ENCODE assay signal across 9 cellular contexts in genomic region chr5:10552183-10553143, GRCh38. TPM values are rescaled to one million over a fixed set of nuclear protein-coding genes. Genes with fewer than 3 reads are reported as not detected.
DNase-seq lines count a peak whose midpoint lies in the region; ATAC-seq, FAIRE-seq and TF ChIP-seq lines count a peak whose summit lies in the region.
"Had no signal": no experiment of that assay in that cellular context is flagged by ENCODE, and none has a peak within 500 bp of the region (broad histone marks: within the 10 kb centered on the region; RNA-seq: fewer than 3 reads in every experiment).

No MANE protein-coding gene starts in this region.

- ATAC-seq in right cardiac atrium = peak in 1 of 2 donors; percentile 22
- no peak for ATAC-seq in Right ventricle myocardium superior (ENCODE audit: poor library complexity)
- peak; percentile 65 for ATAC-seq in HG03521 (IDR thresholded peaks at IDR 0.05; ENCODE audit: unreplicated experiment)
- ATAC-seq in central memory CD8-positive, alpha-beta T cell (replicated peaks; ENCODE audit: extremely low read depth, poor library complexity, severe bottlenecking) = peak; percentile 19

- peaks cover 34% of the 10 kb centered on the region for H3K27me3 Mint-ChIP-seq in central memory CD8-positive, alpha-beta T cell
- peaks cover 27% of the 10 kb centered on the region for H3K27me3 Mint-ChIP-seq in type B pancreatic cell

- in situ Hi-C loops in HAP-1 (cut with MboI; ENCODE audit: low sequenced_read_pairs) = no loop called here

- H3K4me1 Mint-ChIP-seq in central memory CD8-positive, alpha-beta T cell = peaks cover 14% of the 10 kb centered on the region
- H3K4me1 Mint-ChIP-seq in type B pancreatic cell (ENCODE audit: unreplicated experiment) = peaks cover 17% of the 10 kb centered on the region

- H3K4me3 ChIP-seq in right cardiac atrium (ENCODE audit: low read length) (no peak overlapping the region), HAP-1 (no peak overlapping the region)

- peaks cover 4% of the 10 kb centered on the region for H3K4me1 ChIP-seq in right cardiac atrium (ENCODE audit: control insufficient read depth, insufficient read depth, low read length)
- H3K4me1 ChIP-seq in HAP-1 = peaks cover 10% of the 10 kb centered on the region

- 88% methylated on average over 14 of the region's 14 CpGs for WGBS in right cardiac atrium

- no peak for FAIRE-seq in frontal cortex (lab: Jason Lieb, UNC)
- FAIRE-seq: colon had no signal

- H3K27ac ChIP-seq in right cardiac atrium (ENCODE audit: low read length) = peak overlapping the region; percentile 19

- H3K4me3 Mint-ChIP-seq in central memory CD8-positive, alpha-beta T cell = no peak overlapping the region
- no peak overlapping the region for H3K4me3 Mint-ChIP-seq in type B pancreatic cell

- DNase-seq in right cardiac atrium = no peak
- DNase-seq in Right ventricle myocardium superior = no peak
- DNase-seq in central memory CD8-positive, alpha-beta T cell (ENCODE audit: low spot score in 2 of 2) = no peak
- DNase-seq in type B pancreatic cell (ENCODE audit: extremely low spot score, unreplicated experiment) = no peak
- no peak for DNase-seq in HAP-1 (ENCODE audit: low spot score in 2 of 2)
- DNase-seq in NCI-H69 (lab: John Stamatoyannopoulos, UW) = no peak
- DNase-seq in frontal cortex (ENCODE audit: low spot score in 2 of 2) = no peak

- H3K9me3 Mint-ChIP-seq in central memory CD8-positive, alpha-beta T cell = no peaks in the 10 kb centered on the region
- no peaks in the 10 kb centered on the region for H3K9me3 Mint-ChIP-seq in type B pancreatic cell

- H3K36me3 Mint-ChIP-seq in central memory CD8-positive, alpha-beta T cell (ENCODE audit: insufficient read depth) = no peaks in the 10 kb centered on the region
- H3K36me3 Mint-ChIP-seq in type B pancreatic cell = no peaks in the 10 kb centered on the region

- H3K9me3 ChIP-seq in right cardiac atrium (ENCODE audit: control insufficient read depth, low read length) = peaks cover 8% of the 10 kb centered on the region
- no peaks in the 10 kb centered on the region for H3K9me3 ChIP-seq in HAP-1

- intact Hi-C loops in right cardiac atrium (cut with DNase I) (no loop called here), Right ventricle myocardium superior (cut with DNase I) (no loop called here)

- H3K36me3 ChIP-seq in HAP-1 (replicated peaks) = no peaks in the 10 kb centered on the region

- TF ChIP-seq CTCF in type B pancreatic cell (conservative IDR thresholded peaks at IDR 0.05) = no peak

- H3K27me3 ChIP-seq in right cardiac atrium (ENCODE audit: control insufficient read depth, insufficient read depth) (no peaks in the 10 kb centered on the region), HAP-1 (ENCODE audit: low read depth) (no peaks in the 10 kb centered on the region)

- H3K27ac Mint-ChIP-seq in central memory CD8-positive, alpha-beta T cell (ENCODE audit: low read depth) = no peak overlapping the region
- H3K27ac Mint-ChIP-seq in type B pancreatic cell = peak overlapping the region; percentile 3

RNA-seq across cellular contexts. Expression of gene ANKRD33B, which starts 11.4 kb away (rescaled TPM):
- 1 to 10 TPM; 2.2 to 2.7 (median 2.4) TPM for total RNA-seq in right cardiac atrium
- polyA plus RNA-seq in right cardiac atrium = 1.3 TPM
- 2.9 TPM for total RNA-seq in Right ventricle myocardium superior
- total RNA-seq in type B pancreatic cell (ENCODE audit: low replicate concordance) = 3.4 and 5.4 TPM in 2 replicates
- total RNA-seq in frontal cortex = 1.6 TPM
